18 cellular contexts compared by ENCODE assay signal in genomic region chr11:95586681-95587080, GRCh38.
A peak's percentile ranks its signal among the peaks of the same experiment; 100 is the strongest.
DNase-seq lines count a peak whose midpoint lies in the region; ATAC-seq, FAIRE-seq and TF ChIP-seq lines count a peak whose summit lies in the region.
"Had no signal": no experiment of that assay in that cellular context is flagged by ENCODE, and none has a peak within 500 bp of the region (broad histone marks: within the 10 kb centered on the region; RNA-seq: fewer than 3 reads in every experiment).

No MANE protein-coding gene starts in this region.

- H3K9ac ChIP-seq in IMR-90 (ENCODE audit: low read depth, low read length) (no peak overlapping the region), astrocyte (ENCODE audit: low read length) (no peak overlapping the region), smooth muscle cell (ENCODE audit: low read depth) (no peak overlapping the region)

- H3K36me3 ChIP-seq in IMR-90 (ENCODE audit: control insufficient read depth, insufficient read depth, low read length) (no peaks in the 10 kb centered on the region), astrocyte (ENCODE audit: insufficient read depth, low read length) (no peaks in the 10 kb centered on the region), smooth muscle cell (ENCODE audit: low read depth) (no peaks in the 10 kb centered on the region), brain microvascular endothelial cell (replicated peaks) (no peaks in the 10 kb centered on the region)
- H3K36me3 ChIP-seq: HAP-1 had no signal

- H3K4me1 ChIP-seq in IMR-90 (ENCODE audit: control insufficient read depth, insufficient read depth, low read length) (peaks cover 8% of the 10 kb centered on the region), astrocyte (ENCODE audit: insufficient read depth, low read length) (peaks cover 13% of the 10 kb centered on the region), smooth muscle cell (ENCODE audit: low read depth) (peaks cover 26% of the 10 kb centered on the region)
- H3K4me1 ChIP-seq: HAP-1 had no signal

- H3K4me3 Mint-ChIP-seq in astrocyte (ENCODE audit: unreplicated experiment) (no peak overlapping the region), nephron progenitor cell (no peak overlapping the region)

- 0 out of 2 replicates have a peak overlapping the region, but pooled peaks have one; percentile 28 for H2AK5ac ChIP-seq in IMR-90 (ENCODE audit: low read depth, low read length)

- H3K18ac ChIP-seq in IMR-90 (ENCODE audit: low read depth, low read length), result peak overlapping the region; percentile 89

- no peak overlapping the region for H3K4me3 ChIP-seq in IMR-90 (ENCODE audit: insufficient read depth, low read depth, low read length)
- H3K4me3 ChIP-seq in astrocyte (ENCODE audit: insufficient read depth, low read depth, low read length), result no peak overlapping the region
- H3K4me3 ChIP-seq in smooth muscle cell, result no peak overlapping the region
- no peak overlapping the region for H3K4me3 ChIP-seq in brain microvascular endothelial cell (ENCODE audit: low read depth, low read length)
- H3K4me3 ChIP-seq: HAP-1 had no signal

- no peaks in the 10 kb centered on the region; the same call in 1 of the 2 replicates for H3K9me1 ChIP-seq in IMR-90 (ENCODE audit: insufficient read depth, low read length)

- peak overlapping the region; percentile 94 for H2BK5ac ChIP-seq in IMR-90 (ENCODE audit: low read depth, low read length, poor library complexity, severe bottlenecking)

- peak overlapping the region; percentile 95 for H2BK120ac ChIP-seq in IMR-90 (ENCODE audit: low read depth, low read length)

- intact Hi-C loops in IMR-90 (cut with micrococcal nuclease), result no loop called here

- H3K4me2 ChIP-seq in IMR-90 (ENCODE audit: low read depth, low read length), result no peak overlapping the region
- H3K4me2 ChIP-seq in astrocyte (ENCODE audit: low read length), result no peak overlapping the region
- H3K4me2 ChIP-seq in smooth muscle cell, result no peak overlapping the region

- CTCF ChIA-PET in IMR-90 (lab: Yijun Ruan, JAX), result no interaction called here

- peak overlapping the region in 1 of 2 experiments; percentile 72; a peak in 1 of 4 replicates for H4K8ac ChIP-seq in IMR-90 (ENCODE audit: low read depth in 2 of 2, low read length in 2 of 2)

- H3K27me3 ChIP-seq in IMR-90 (ENCODE audit: control insufficient read depth, insufficient read depth, low read length) (no peaks in the 10 kb centered on the region), astrocyte (ENCODE audit: insufficient read depth, low read length) (no peaks in the 10 kb centered on the region), smooth muscle cell (ENCODE audit: low read depth) (no peaks in the 10 kb centered on the region), brain microvascular endothelial cell (replicated peaks) (no peaks in the 10 kb centered on the region)

- in situ Hi-C loops in IMR-90 (cut with MboI; ENCODE audit: low sequenced_read_pairs), result no loop called here
- in situ Hi-C loops in brain microvascular endothelial cell (cut with HindIII; ENCODE audit: low pct_ligation_motif_present, low sequenced_read_pairs), result no loop called here

- H3F3A ChIP-seq in smooth muscle cell (ENCODE audit: low read depth), result peaks cover 12% of the 10 kb centered on the region

- WGBS in IMR-90 (ENCODE audit: extremely low coverage in 2 of 2, insufficient read length in 1 of 2), 2 experiments, result no CpG with 5 or more reads among the region's 4 CpGs
- WGBS in smooth muscle cell (ENCODE audit: low lambda C conversion rate), result 58% methylated on average over 4 of the region's 4 CpGs

- TF ChIP-seq POLR2A in IMR-90 (IDR thresholded peaks at IDR 0.05; ENCODE audit: low read depth, low read length), result no peak

- H3K27ac Mint-ChIP-seq in astrocyte (ENCODE audit: unreplicated experiment) (peak overlapping the region; percentile 83), nephron progenitor cell (peak overlapping the region; percentile 3)

- TF ChIP-seq RAD21 in IMR-90 (IDR thresholded peaks at IDR 0.05; ENCODE audit: low read length), result no peak

- H3K79me2 ChIP-seq in astrocyte (ENCODE audit: insufficient read depth, low read length) (no peaks in the 10 kb centered on the region), smooth muscle cell (ENCODE audit: low read depth) (no peaks in the 10 kb centered on the region)

- DNase-seq in IMR-90 (no peak), astrocyte (ENCODE audit: low read depth) (no peak), nephron progenitor cell (no peak), smooth muscle cell (lab: John Stamatoyannopoulos, UW; ENCODE audit: unreplicated experiment) (no peak), NCI-H1417 treated with DMSO at 0.1 percent for 48 hours (lab: John Stamatoyannopoulos, UW) (no peak), brain microvascular endothelial cell (no peak)
- DNase-seq: C1 segment of cervical spinal cord, DMS 273 treated with DMSO at 0.1 percent for 48 hours, KBM-7, MV-4-11, NCI-H187, NCI-H2107, NCI-H510A, NCI-H774, PC-3 had no signal

- POLR2A ChIA-PET in IMR-90 (lab: Charles Lee; ENCODE audit: unreplicated experiment), result no interaction called here

- peak overlapping the region; percentile 76; the same call in 1 of the 3 replicates for H2BK15ac ChIP-seq in IMR-90 (ENCODE audit: low read depth, low read length)

- no peaks in the 10 kb centered on the region for H3K36me3 Mint-ChIP-seq in astrocyte (ENCODE audit: low read depth, unreplicated experiment)
- no peaks in the 10 kb centered on the region for H3K36me3 Mint-ChIP-seq in nephron progenitor cell (ENCODE audit: low read depth)

- no peak overlapping the region for H3K56ac ChIP-seq in IMR-90 (ENCODE audit: extremely low read depth, insufficient read depth, low read length)

- peak overlapping the region; percentile 26 for H4K91ac ChIP-seq in IMR-90 (ENCODE audit: insufficient read depth, low read depth, low read length)

- peak overlapping the region; percentile 41 for H3K4ac ChIP-seq in IMR-90 (ENCODE audit: low read depth, low read length)

- no peaks in the 10 kb centered on the region; the same call in 1 of the 2 replicates for H4K20me1 ChIP-seq in IMR-90 (ENCODE audit: insufficient read depth, low read length)
- H4K20me1 ChIP-seq in astrocyte (ENCODE audit: insufficient read depth, low read length), result no peaks in the 10 kb centered on the region
- H4K20me1 ChIP-seq in smooth muscle cell (ENCODE audit: low read depth), result no peaks in the 10 kb centered on the region

- ATAC-seq in IMR-90 (ENCODE audit: low read depth) (no peak), HG02884 (IDR thresholded peaks at IDR 0.05; ENCODE audit: unreplicated experiment) (no peak)
- ATAC-seq: PC-3 had no signal

- no peak for FAIRE-seq in astrocyte (lab: Jason Lieb, UNC)
- FAIRE-seq: G401.6 had no signal

- H3K4me1 Mint-ChIP-seq in astrocyte (ENCODE audit: low read depth, unreplicated experiment), result peaks cover 15% of the 10 kb centered on the region
- peaks cover 21% of the 10 kb centered on the region for H3K4me1 Mint-ChIP-seq in nephron progenitor cell

- no TSS peak for BruUV-seq in IMR-90 (replicated peaks; lab: Mats Ljungman, UMichigan)

- no peaks in the 10 kb centered on the region for H3K9me3 ChIP-seq in IMR-90 (ENCODE audit: control insufficient read depth, insufficient read depth, low read length)
- H3K9me3 ChIP-seq in astrocyte (ENCODE audit: insufficient read depth, low read depth, low read length), result no peaks in the 10 kb centered on the region
- H3K9me3 ChIP-seq in smooth muscle cell (replicated peaks; ENCODE audit: low read depth), result no peaks in the 10 kb centered on the region
- H3K9me3 ChIP-seq: HAP-1 had no signal

- no peak overlapping the region for H3K14ac ChIP-seq in IMR-90 (replicated peaks; ENCODE audit: low read depth, low read length)

- H3K27me3 Mint-ChIP-seq in astrocyte (ENCODE audit: low read depth, unreplicated experiment) (no peaks in the 10 kb centered on the region), nephron progenitor cell (ENCODE audit: low read depth, poor library complexity) (peaks cover 3% of the 10 kb centered on the region)

- TF ChIP-seq CTCF in IMR-90 (conservative IDR thresholded peaks at IDR 0.05; ENCODE audit: low read depth, low read length), result no peak
- TF ChIP-seq CTCF in astrocyte (IDR thresholded peaks at IDR 0.05; ENCODE audit: insufficient read depth, low read depth, low read length), result no peak
- TF ChIP-seq CTCF in nephron progenitor cell (IDR thresholded peaks at IDR 0.05), result no peak
- TF ChIP-seq CTCF in smooth muscle cell (IDR thresholded peaks at IDR 0.05; ENCODE audit: borderline replicate concordance, insufficient read depth, poor library complexity, severe bottlenecking), result no peak
- TF ChIP-seq CTCF in brain microvascular endothelial cell (IDR thresholded peaks at IDR 0.05; ENCODE audit: low read depth, low read length, missing control alignments), result no peak

- no peak overlapping the region for H3K23ac ChIP-seq in IMR-90 (ENCODE audit: low read depth, low read length)

- H2AK9ac ChIP-seq in IMR-90 (replicated peaks; ENCODE audit: low read depth, low read length, poor library complexity), result no peak overlapping the region

- H3K27ac ChIP-seq in IMR-90 (ENCODE audit: insufficient read depth, low read length), result no peak overlapping the region
- H3K27ac ChIP-seq in astrocyte (ENCODE audit: low read depth, low read length), result no peak overlapping the region
- peak overlapping the region; percentile 98 for H3K27ac ChIP-seq in smooth muscle cell (ENCODE audit: low read depth)
- H3K27ac ChIP-seq in brain microvascular endothelial cell, result no peak overlapping the region

- H2AFZ ChIP-seq in IMR-90 (replicated peaks; ENCODE audit: low read length, poor library complexity) (peak overlapping the region; percentile 70), astrocyte (ENCODE audit: low read depth, low read length) (no peak overlapping the region), smooth muscle cell (ENCODE audit: low read depth) (no peak overlapping the region)

- dilution Hi-C loops in IMR-90 (cut with HindIII; ENCODE audit: low sequenced_read_pairs, unreplicated experiment), result no loop called here

- H2BK20ac ChIP-seq in IMR-90 (ENCODE audit: low read depth, low read length), result peak overlapping the region; percentile 94

- no peaks in the 10 kb centered on the region for H3K79me1 ChIP-seq in IMR-90 (ENCODE audit: low read depth in 1 of 2, low read length in 2 of 2)

- peak overlapping the region; percentile 68; the same call in 1 of the 2 replicates for H4K5ac ChIP-seq in IMR-90 (ENCODE audit: low read depth, low read length)

- H3K9me3 Mint-ChIP-seq in astrocyte (ENCODE audit: unreplicated experiment) (peaks cover 3% of the 10 kb centered on the region), nephron progenitor cell (peaks cover 3% of the 10 kb centered on the region)

TF ChIP-seq in IMR-90, 13 proteins besides CTCF, POLR2A, EP300 and RAD21:
- no peak for TF ChIP-seq FOS (IDR thresholded peaks at IDR 0.05; ENCODE audit: low read depth, low read length)
